Comparison of ENCODE assay signal across 8 cellular contexts in genomic region chr17:15999141-15999973, GRCh38. TPM values are rescaled to one million over a fixed set of nuclear protein-coding genes. Genes with fewer than 3 reads are reported as not detected.
A peak's percentile ranks its signal among the peaks of the same experiment; 100 is the strongest.
DNase-seq lines count a peak whose midpoint lies in the region; ATAC-seq and TF ChIP-seq lines count a peak whose summit lies in the region.

Gene TTC19 (plus strand): TSS chr17:15999824. CDS start chr17:15999849, 25 bp downstream.
Gene ZSWIM7 (minus strand): TSS chr17:15999704. CDS start chr17:15999594, 110 bp downstream.

- TF ChIP-seq CTCF in AG04450 (IDR thresholded peaks at IDR 0.05; ENCODE audit: low read depth, low read length) (no peak), VCaP (conservative IDR thresholded peaks at IDR 0.05) (0 out of 2 replicates have a peak, but pooled peaks have one; percentile 3)

- peak; percentile 88 for ATAC-seq in GM18873 (IDR thresholded peaks at IDR 0.05; ENCODE audit: low FRiP score, unreplicated experiment)
- ATAC-seq in HG03135 (IDR thresholded peaks at IDR 0.05; ENCODE audit: unreplicated experiment), result peak; percentile 87

- peak within 1 kb of the TSS; percentile 95 for H3K4me2 ChIP-seq in skeletal muscle satellite cell (ENCODE audit: low read length)

- POLR2A ChIA-PET in AG04450 (lab: Yijun Ruan, JAX), result interaction anchor here (0.8 to 1.6 kb wide), 6 partner anchors 40 to 348 kb away, joined by 3 to 12 read pairs (median 7); partner anchors contain the start of gene ADORA2B

- no peaks in the 10 kb centered on the region for H3K27me3 ChIP-seq in AG04450 (ENCODE audit: control insufficient read depth, insufficient read depth, low read length)
- no peaks in the 10 kb centered on the region for H3K27me3 ChIP-seq in iPS-18a (ENCODE audit: control insufficient read depth, insufficient read depth, low read length)
- H3K27me3 ChIP-seq in skeletal muscle satellite cell (ENCODE audit: control insufficient read depth, insufficient read depth, low read length), result no peaks in the 10 kb centered on the region

- H3K4me1 ChIP-seq in iPS-18a (ENCODE audit: control insufficient read depth, low read depth, low read length) (no peaks in the 10 kb centered on the region), skeletal muscle satellite cell (ENCODE audit: control insufficient read depth, insufficient read depth, low read length) (peaks cover 18% of the 10 kb centered on the region)

- DNase-seq in AG04450 (ENCODE audit: low read depth, low spot score), result peak; percentile 81
- peak; percentile 84 for DNase-seq in NCI-H2196 (lab: John Stamatoyannopoulos, UW; ENCODE audit: unreplicated experiment)
- DNase-seq in T47D (ENCODE audit: low read depth in 1 of 2, low spot score in 1 of 2), result peak; percentile 96

- H3K9ac ChIP-seq in iPS-18a (ENCODE audit: low read length) (peak within 1 kb of the TSS; percentile 92), skeletal muscle satellite cell (ENCODE audit: low read depth, low read length) (peak within 1 kb of the TSS; percentile 99)

- in situ Hi-C loops in T47D (cut with HindIII; ENCODE audit: low pct_unique_long_range_greater_than_20kb, low sequenced_read_pairs), result no loop called here

- CTCF ChIA-PET in AG04450 (lab: Charles Lee), result interaction anchor here (0.7 to 2.8 kb wide), 6 partner anchors 51 to 346 kb away, joined by 3 to 19 read pairs (median 4); partner anchors contain the start of gene ADORA2B

- peak within 1 kb of the TSS; percentile 80 for H3K4me3 ChIP-seq in AG04450 (ENCODE audit: low read depth, low read length)
- peak within 1 kb of the TSS; percentile 89 for H3K4me3 ChIP-seq in iPS-18a (ENCODE audit: low read length)
- H3K4me3 ChIP-seq in skeletal muscle satellite cell (ENCODE audit: low read length), result peak within 1 kb of the TSS; percentile 95

- H3K36me3 ChIP-seq in iPS-18a (ENCODE audit: control insufficient read depth, low read depth, low read length) (peaks cover 27% of the 10 kb centered on the region), skeletal muscle satellite cell (ENCODE audit: insufficient read depth, low read length) (peaks cover 33% of the 10 kb centered on the region)

- H3K27ac ChIP-seq in AG04450 (ENCODE audit: low read depth, low read length) (peak within 1 kb of the TSS; percentile 93), VCaP (peak within 1 kb of the TSS; percentile 92), iPS-18a (ENCODE audit: low read length) (peak within 1 kb of the TSS; percentile 88)

- H3K9me3 ChIP-seq in AG04450 (ENCODE audit: control insufficient read depth, insufficient read depth, low read length) (no peaks in the 10 kb centered on the region), iPS-18a (ENCODE audit: control insufficient read depth, low read depth, low read length) (no peaks in the 10 kb centered on the region), skeletal muscle satellite cell (replicated peaks; ENCODE audit: low read length) (peaks cover 4% of the 10 kb centered on the region)

RNA-seq across cellular contexts. Expression of gene TTC19, which starts in this region (rescaled TPM):
- polyA plus RNA-seq in AG04450 (2011; rRNA removed), result 5.9 and 6.6 TPM in 2 replicates
- 7.2 and 8.0 TPM in 2 replicates for polyA minus RNA-seq in AG04450 (2011; rRNA and poly(A)+ RNA removed)
- 23.3 and 28.8 TPM in 2 replicates for total RNA-seq in skeletal muscle satellite cell (2012; rRNA removed)

RNA-seq across cellular contexts. Expression of gene ZSWIM7, which starts in this region (rescaled TPM):
- 17.8 and 22.2 TPM in 2 replicates for polyA plus RNA-seq in AG04450 (2011; rRNA removed)
- 5.5 and 9.8 TPM in 2 replicates for polyA minus RNA-seq in AG04450 (2011; rRNA and poly(A)+ RNA removed)
- total RNA-seq in skeletal muscle satellite cell (2012; rRNA removed), result 7.0 and 9.9 TPM in 2 replicates

Comparison
In these comparisons a context has a peak if more than half of its experiments do, and no peak if none do; other contexts are left out.
1. Peak in every context shown above with its lines: DNase-seq, ATAC-seq, H3K4me3 ChIP-seq and H3K27ac ChIP-seq.